Comparison of ENCODE assay signal across 11 cellular contexts in the genomic region with DNA sequence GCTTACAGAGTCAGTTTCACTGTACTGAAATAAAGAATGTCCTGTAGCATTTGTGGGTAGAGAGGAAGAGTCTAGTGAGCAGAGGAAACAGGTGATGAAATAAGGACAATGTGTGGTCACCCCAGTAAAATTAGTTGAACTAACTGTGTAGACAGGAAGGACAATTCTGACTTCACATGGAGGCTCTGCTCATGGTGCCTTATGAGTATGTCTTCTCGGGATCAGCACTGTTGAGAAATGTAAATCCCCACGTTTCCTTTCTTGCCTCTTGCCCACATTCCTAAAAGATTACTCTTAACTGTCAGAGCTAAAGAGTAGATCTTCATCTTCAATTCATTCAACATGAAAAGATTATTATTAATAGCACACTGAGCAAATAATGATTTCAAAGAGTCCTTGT.
DNase-seq lines count a peak whose midpoint lies in the region; ATAC-seq and TF ChIP-seq lines count a peak whose summit lies in the region.
"Had no signal": no experiment of that assay in that cellular context is flagged by ENCODE, and none has a peak within 500 bp of the region (broad histone marks: within the 10 kb centered on the region; RNA-seq: fewer than 3 reads in every experiment).

No MANE protein-coding gene starts in this region.

- H3K4me2 ChIP-seq in BLaER1 treated with 17β-estradiol and CSF1 and Interleukin-3, amounts not matched to agents 10 nM and 100 nM = peak overlapping the region; percentile 2 to 64 (median 36); a peak in 18 of 22 replicates

- no peaks in the 10 kb centered on the region for H3K27me3 ChIP-seq in BLaER1 treated with 17β-estradiol and CSF1 and Interleukin-3, amounts not matched to agents 10 nM and 100 nM
- H3K27me3 ChIP-seq in MG63 = no peaks in the 10 kb centered on the region
- H3K27me3 ChIP-seq in body of pancreas = no peaks in the 10 kb centered on the region
- H3K27me3 ChIP-seq in BE2C = no peaks in the 10 kb centered on the region

- ATAC-seq in body of pancreas (peak; percentile 28), HG02884 (IDR thresholded peaks at IDR 0.05; ENCODE audit: unreplicated experiment) (no peak), HG03097 (IDR thresholded peaks at IDR 0.05; ENCODE audit: low FRiP score, unreplicated experiment) (no peak), HG03135 (IDR thresholded peaks at IDR 0.05; ENCODE audit: unreplicated experiment) (no peak)

- peaks cover 4 to 61% (median 31%) of the 10 kb centered on the region in 10 experiments; a peak in 17 of 20 replicates for H3K4me1 ChIP-seq in BLaER1 treated with 17β-estradiol and CSF1 and Interleukin-3, amounts not matched to agents 10 nM and 100 nM
- peaks cover 5% of the 10 kb centered on the region for H3K4me1 ChIP-seq in body of pancreas
- peaks cover 35% of the 10 kb centered on the region for H3K4me1 ChIP-seq in mesodermal cell (ENCODE audit: control insufficient read depth, insufficient read depth, low read length, poor library complexity, severe bottlenecking)
- no peaks in the 10 kb centered on the region for H3K4me1 ChIP-seq in BE2C

- DNase-seq in MG63 (peak; percentile 18), body of pancreas (no peak), BE2C (no peak)
- DNase-seq: NCI-H2107 had no signal

- H4K20me1 ChIP-seq in BLaER1 treated with 17β-estradiol and CSF1 and Interleukin-3, amounts not matched to agents 10 nM and 100 nM = no peaks in the 10 kb centered on the region

- no peak for TF ChIP-seq CTCF in body of pancreas (IDR thresholded peaks at IDR 0.05)
- TF ChIP-seq CTCF in BE2C (IDR thresholded peaks at IDR 0.05; ENCODE audit: low read depth, low read length) = no peak

- no peak overlapping the region for H3K4me3 ChIP-seq in BLaER1 treated with 17β-estradiol and CSF1 and Interleukin-3, amounts not matched to agents 10 nM and 100 nM
- no peak overlapping the region for H3K4me3 ChIP-seq in MG63
- no peak overlapping the region for H3K4me3 ChIP-seq in body of pancreas
- no peak overlapping the region for H3K4me3 ChIP-seq in mesodermal cell (ENCODE audit: extremely low read depth, insufficient read depth, low read length, poor library complexity, severe bottlenecking)
- no peak overlapping the region for H3K4me3 ChIP-seq in BE2C (ENCODE audit: low read depth, low read length)
- H3K4me3 ChIP-seq: lung, thoracic aorta had no signal

- 33 to 53% methylated on average over 2 of the region's 2 CpGs for WGBS in body of pancreas, 2 donors
- WGBS in mesodermal cell (ENCODE audit: insufficient coverage in 2 of 2), 2 experiments = no CpG with 5 or more reads among the region's 2 CpGs

- TF ChIP-seq POLR2A in body of pancreas (IDR thresholded peaks at IDR 0.05) = no peak

- no peaks in the 10 kb centered on the region for H3K36me3 ChIP-seq in BLaER1 treated with 17β-estradiol and CSF1 and Interleukin-3, amounts not matched to agents 10 nM and 100 nM
- H3K36me3 ChIP-seq in MG63 (no peaks in the 10 kb centered on the region), body of pancreas (replicated peaks in 1 of 2; ENCODE audit: insufficient read depth in 1 of 2, low read depth in 2 of 2) (no peaks in the 10 kb centered on the region), mesodermal cell (ENCODE audit: control insufficient read depth, insufficient read depth, low read length) (no peaks in the 10 kb centered on the region), BE2C (no peaks in the 10 kb centered on the region)
- H3K36me3 ChIP-seq: thoracic aorta had no signal

- H3K27ac ChIP-seq in BLaER1 treated with 17β-estradiol and CSF1 and Interleukin-3, amounts not matched to agents 10 nM and 100 nM = peak overlapping the region in 8 of 11 experiments; percentile 7 to 75 (median 53); a peak in 11 of 22 replicates
- H3K27ac ChIP-seq in body of pancreas = peak overlapping the region in 2 of 4 donors; percentile 39 to 57
- H3K27ac ChIP-seq in mesodermal cell (ENCODE audit: low read depth, low read length, severe bottlenecking) = peak overlapping the region; percentile 72
- H3K27ac ChIP-seq: thoracic aorta had no signal

- intact Hi-C loops in body of pancreas (cut with DNase I) = no loop called here

- peaks cover 0 to 10% (median 0%) of the 10 kb centered on the region in 11 experiments; a peak in 2 of 22 replicates for H3K9me3 ChIP-seq in BLaER1 treated with 17β-estradiol and CSF1 and Interleukin-3, amounts not matched to agents 10 nM and 100 nM (replicated peaks in 1 of 11)
- H3K9me3 ChIP-seq in MG63 (no peaks in the 10 kb centered on the region), body of pancreas (no peaks in the 10 kb centered on the region), mesodermal cell (ENCODE audit: control insufficient read depth, low read length) (no peaks in the 10 kb centered on the region), BE2C (no peaks in the 10 kb centered on the region)
- H3K9me3 ChIP-seq: thoracic aorta had no signal

- H3K9ac ChIP-seq in BLaER1 treated with 17β-estradiol and CSF1 and Interleukin-3, amounts not matched to agents 10 nM and 100 nM = no peak overlapping the region
